Comparison of ENCODE assay signal across 8 cellular contexts in genomic region chr2:102841107-102841840, GRCh38.
A peak's percentile ranks its signal among the peaks of the same experiment; 100 is the strongest.
DNase-seq lines count a peak whose midpoint lies in the region; ATAC-seq, FAIRE-seq and TF ChIP-seq lines count a peak whose summit lies in the region.

No MANE protein-coding gene starts in this region.

- H3K36me3 Mint-ChIP-seq in activated naive CD4-positive, alpha-beta T cell treated with anti-CD3 and anti-CD28 coated beads for 36 hours (ENCODE audit: low read depth), result no peaks in the 10 kb centered on the region
- H3K36me3 Mint-ChIP-seq in activated CD4-positive, alpha-beta memory T cell treated with anti-CD3 and anti-CD28 coated beads for 36 hours, result no peaks in the 10 kb centered on the region

- ATAC-seq in pancreas, result peak; percentile 80 to 90 (median 88)

- no peak overlapping the region for H3K4me3 Mint-ChIP-seq in activated naive CD4-positive, alpha-beta T cell treated with anti-CD3 and anti-CD28 coated beads for 36 hours
- no peak overlapping the region for H3K4me3 Mint-ChIP-seq in activated CD4-positive, alpha-beta memory T cell treated with anti-CD3 and anti-CD28 coated beads for 36 hours

- CTCF ChIA-PET in activated naive CD4-positive, alpha-beta T cell treated with anti-CD3 and anti-CD28 coated beads for 36 hours (lab: Charles Lee), result interaction anchor here (0.8 to 1.6 kb wide), 8 partner anchors 9 to 184 kb away, joined by 3 to 8 read pairs (median 5); no protein-coding TSS in a partner anchor
- CTCF ChIA-PET in HEK293T (lab: Yijun Ruan, JAX) (interaction anchor here (0.6 to 4.0 kb wide), 9 partner anchors 9 to 441 kb away, joined by 3 to 29 read pairs (median 3); no protein-coding TSS in a partner anchor), RWPE1 (lab: Yijun Ruan, JAX) (interaction anchor here (0.6 to 0.8 kb wide), 4 partner anchors 294 to 1481 kb away, joined by 3 to 8 read pairs (median 4); no protein-coding TSS in a partner anchor)
- CTCF ChIA-PET in activated CD4-positive, alpha-beta memory T cell treated with anti-CD3 and anti-CD28 coated beads for 36 hours (lab: Charles Lee), result interaction anchor here (0.9 to 3.2 kb wide), 8 partner anchors 8 to 88 kb away, joined by 3 to 16 read pairs (median 5); partner anchors contain the start of gene TMEM182

- no peaks in the 10 kb centered on the region for H3K9me3 Mint-ChIP-seq in activated naive CD4-positive, alpha-beta T cell treated with anti-CD3 and anti-CD28 coated beads for 36 hours
- H3K9me3 Mint-ChIP-seq in activated CD4-positive, alpha-beta memory T cell treated with anti-CD3 and anti-CD28 coated beads for 36 hours, result no peaks in the 10 kb centered on the region

- H3K4me1 ChIP-seq in pancreas, result no peaks in the 10 kb centered on the region

- H3K9me3 ChIP-seq in pancreas, result no peaks in the 10 kb centered on the region

- no peaks in the 10 kb centered on the region for H3K36me3 ChIP-seq in pancreas

- no peak overlapping the region for H3K27ac Mint-ChIP-seq in activated naive CD4-positive, alpha-beta T cell treated with anti-CD3 and anti-CD28 coated beads for 36 hours
- H3K27ac Mint-ChIP-seq in activated CD4-positive, alpha-beta memory T cell treated with anti-CD3 and anti-CD28 coated beads for 36 hours, result no peak overlapping the region

- POLR2A ChIA-PET in HEK293T (lab: Yijun Ruan, JAX), result no interaction called here
- POLR2A ChIA-PET in activated CD4-positive, alpha-beta memory T cell treated with anti-CD3 and anti-CD28 coated beads for 36 hours (lab: Charles Lee), result no interaction called here
- POLR2A ChIA-PET in RWPE1 (lab: Yijun Ruan, JAX; ENCODE audit: low non-redundant PET), result no interaction called here

- H3K4me3 ChIP-seq in pancreas, result no peak overlapping the region

- TF ChIP-seq CTCF in pancreas (IDR thresholded peaks at IDR 0.05) (peak in 3 of 4 donors; percentile 12 to 51 (median 22)), RWPE1 (conservative IDR thresholded peaks at IDR 0.05; ENCODE audit: low read depth) (no peak)

- peak; percentile 54 for DNase-seq in activated naive CD4-positive, alpha-beta T cell treated with anti-CD3 and anti-CD28 coated beads for 36 hours
- no peak for DNase-seq in activated naive CD4-positive, alpha-beta T cell (lab: John Stamatoyannopoulos, UW)
- DNase-seq in HEK293T (ENCODE audit: extremely low spot score) (peak; percentile 66), NCI-H1105 treated with DMSO at 0.1 percent for 48 hours (lab: John Stamatoyannopoulos, UW) (peak; percentile 47), frontal cortex (ENCODE audit: low spot score in 2 of 2) (peak; percentile 14 to 32), pancreas (peak in 5 of 6 donors; percentile 27 to 62 (median 29)), RWPE1 (ENCODE audit: low spot score) (no peak)
- peak; percentile 23 for DNase-seq in activated CD4-positive, alpha-beta memory T cell treated with anti-CD3 and anti-CD28 coated beads for 36 hours

- H3K4me1 Mint-ChIP-seq in activated naive CD4-positive, alpha-beta T cell treated with anti-CD3 and anti-CD28 coated beads for 36 hours (ENCODE audit: low read depth), result no peaks in the 10 kb centered on the region
- no peaks in the 10 kb centered on the region for H3K4me1 Mint-ChIP-seq in activated CD4-positive, alpha-beta memory T cell treated with anti-CD3 and anti-CD28 coated beads for 36 hours (ENCODE audit: low read depth)

- H3K27me3 ChIP-seq in pancreas, result no peaks in the 10 kb centered on the region

- H3K27ac ChIP-seq in pancreas (no peak overlapping the region), RWPE1 (no peak overlapping the region)

- no peaks in the 10 kb centered on the region for H3K27me3 Mint-ChIP-seq in activated naive CD4-positive, alpha-beta T cell treated with anti-CD3 and anti-CD28 coated beads for 36 hours (ENCODE audit: low read depth)
- peaks cover 2% of the 10 kb centered on the region for H3K27me3 Mint-ChIP-seq in activated CD4-positive, alpha-beta memory T cell treated with anti-CD3 and anti-CD28 coated beads for 36 hours

- FAIRE-seq in frontal cortex (lab: Jason Lieb, UNC) (no peak), pancreas (lab: Jason Lieb, UNC) (no peak)

- intact Hi-C loops in activated naive CD4-positive, alpha-beta T cell treated with anti-CD3 and anti-CD28 coated beads for 36 hours (cut with micrococcal nuclease), result loop anchor here (2.0 to 10.0 kb wide), 3 partner anchors 320 to 1571 kb away; no protein-coding TSS in a partner anchor
- intact Hi-C loops in activated CD4-positive, alpha-beta memory T cell treated with anti-CD3 and anti-CD28 coated beads for 36 hours (cut with micrococcal nuclease), result no loop called here
- intact Hi-C loops in pancreas (cut with DNase I), result no loop called here

- 41 to 50% methylated on average over 19 of the region's 19 CpGs for WGBS in pancreas, 2 donors

TF ChIP-seq in HEK293T, 16 proteins besides CTCF, POLR2A, EP300 and RAD21:
- no peak for TF ChIP-seq FOXA1 (IDR thresholded peaks at IDR 0.05)
- no peak for TF ChIP-seq ARNT (IDR thresholded peaks at IDR 0.05)
- TF ChIP-seq PKNOX1 (IDR thresholded peaks at IDR 0.05), result no peak
- no peak for TF ChIP-seq BHLHE40 (IDR thresholded peaks at IDR 0.05; ENCODE audit: borderline replicate concordance)
- no peak for TF ChIP-seq NFRKB (IDR thresholded peaks at IDR 0.05)
- TF ChIP-seq FOXM1 (IDR thresholded peaks at IDR 0.05; ENCODE audit: borderline replicate concordance), result no peak
- no peak for TF ChIP-seq LEF1 (IDR thresholded peaks at IDR 0.05; ENCODE audit: borderline replicate concordance)

Comparison
In these comparisons a context has a peak if more than half of its experiments do, and no peak if none do; other contexts are left out.
1. DNase-seq: peak in activated naive CD4-positive, alpha-beta T cell treated with anti-CD3 and anti-CD28 coated beads for 36 hours (single experiment), HEK293T (single experiment), NCI-H1105 treated with DMSO at 0.1 percent for 48 hours (single experiment), activated CD4-positive, alpha-beta memory T cell treated with anti-CD3 and anti-CD28 coated beads for 36 hours (single experiment), frontal cortex (2 of 2) and pancreas (5 of 6); none in activated naive CD4-positive, alpha-beta T cell (0 of 4) and RWPE1 (single experiment).